Comparison of ENCODE assay signal across 8 cellular contexts in genomic region chr10:44959243-44960097, GRCh38.
A peak's percentile ranks its signal among the peaks of the same experiment; 100 is the strongest.
DNase-seq lines count a peak whose midpoint lies in the region; ATAC-seq lines count a peak whose summit lies in the region.

A gene with protein sequence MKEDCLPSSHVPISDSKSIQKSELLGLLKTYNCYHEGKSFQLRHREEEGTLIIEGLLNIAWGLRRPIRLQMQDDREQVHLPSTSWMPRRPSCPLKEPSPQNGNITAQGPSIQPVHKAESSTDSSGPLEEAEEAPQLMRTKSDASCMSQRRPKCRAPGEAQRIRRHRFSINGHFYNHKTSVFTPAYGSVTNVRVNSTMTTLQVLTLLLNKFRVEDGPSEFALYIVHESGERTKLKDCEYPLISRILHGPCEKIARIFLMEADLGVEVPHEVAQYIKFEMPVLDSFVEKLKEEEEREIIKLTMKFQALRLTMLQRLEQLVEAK (plus strand): TSS chr10:44959802. CDS start chr10:44970203, 10,401 bp downstream.

- DNase-seq in ACHN (peak; percentile 88), NCI-H2227 treated with DMSO at 0.1 percent for 48 hours (lab: John Stamatoyannopoulos, UW) (peak; percentile 70), cerebellar nuclear complex (lab: John Stamatoyannopoulos, UW) (peak; percentile 53 to 78), kidney glomerular epithelial cell (lab: John Stamatoyannopoulos, UW) (peak; percentile 70)
- peak; percentile 95 for DNase-seq in activated CD4-positive, CD25-positive, alpha-beta regulatory T cell treated with anti-CD3 and anti-CD28 coated beads, Interleukin-2, amount 50 U/mL, for 72 hours
- DNase-seq in stimulated activated CD4-positive, alpha-beta T cell treated with anti-CD3 and anti-CD28 coated beads, Interleukin-1b, Interleukin-23, amount 100 ng/mL, for 1 hour (ENCODE audit: low read depth in 2 of 2), result peak; percentile 76 to 88

- in situ Hi-C loops in ACHN (cut with HindIII; ENCODE audit: low pct_ligation_motif_present, low pct_unique_long_range_greater_than_20kb, low sequenced_read_pairs), result no loop called here

- ATAC-seq in GM18867 (IDR thresholded peaks at IDR 0.05; ENCODE audit: unreplicated experiment) (peak; percentile 95), HG03095 (IDR thresholded peaks at IDR 0.05; ENCODE audit: unreplicated experiment) (peak; percentile 95)

Comparison
In these comparisons a context has a peak if more than half of its experiments do, and no peak if none do; other contexts are left out.
1. Peak in every context shown above with its lines: DNase-seq and ATAC-seq.